In genomic region chr4:78312989-78313753, GRCh38 we compare ENCODE assay signal across 28 cellular contexts.
A peak's percentile ranks its signal among the peaks of the same experiment; 100 is the strongest.
DNase-seq lines count a peak whose midpoint lies in the region; ATAC-seq, FAIRE-seq and TF ChIP-seq lines count a peak whose summit lies in the region.
"Had no signal": no experiment of that assay in that cellular context is flagged by ENCODE, and none has a peak within 500 bp of the region (broad histone marks: within the 10 kb centered on the region; RNA-seq: fewer than 3 reads in every experiment).

No MANE protein-coding gene starts in this region.

- peaks cover 0 to 2% (median 0%) of the 10 kb centered on the region in 11 experiments; a peak in 1 of 22 replicates for H3K27me3 ChIP-seq in BLaER1 treated with 17β-estradiol and CSF1 and Interleukin-3, amounts not matched to agents 10 nM and 100 nM
- no peaks in the 10 kb centered on the region for H3K27me3 ChIP-seq in GM23248 (replicated peaks; ENCODE audit: insufficient read depth)
- no peaks in the 10 kb centered on the region for H3K27me3 ChIP-seq in endodermal cell (ENCODE audit: control insufficient read depth, insufficient read depth, low read length, poor library complexity, severe bottlenecking)
- H3K27me3 ChIP-seq: cardiac muscle cell, foreskin keratinocyte, hepatocyte, suprapubic skin, uterus had no signal

- H3K9me3 Mint-ChIP-seq in activated T-helper 17 cell treated with anti-CD3 and anti-CD28 coated beads, Interleukin-2, amount 50 U/mL, for 72 hours, result no peaks in the 10 kb centered on the region
- no peaks in the 10 kb centered on the region for H3K9me3 Mint-ChIP-seq in endodermal cell

- peak overlapping the region; percentile 0 to 68 (median 35); a peak in 15 of 22 replicates for H3K4me2 ChIP-seq in BLaER1 treated with 17β-estradiol and CSF1 and Interleukin-3, amounts not matched to agents 10 nM and 100 nM
- peak overlapping the region; percentile 65 for H3K4me2 ChIP-seq in GM23248 (ENCODE audit: unreplicated experiment)
- H3K4me2 ChIP-seq: hepatocyte had no signal

- peak; percentile 51 for DNase-seq in GM23248
- peak; percentile 30 for DNase-seq in fibroblast of peridontal ligament (ENCODE audit: extremely low read depth)
- no peak for DNase-seq in retina
- DNase-seq in GM19239 (ENCODE audit: insufficient read length, low spot score), result no peak
- no peak for DNase-seq in endodermal cell
- DNase-seq: activated CD4-positive, alpha-beta T cell treated with anti-CD3 and anti-CD28 coated beads for 1 hour; activated effector memory CD4-positive, alpha-beta T cell treated with anti-CD3 and anti-CD28 coated beads, Interleukin-2, amount 50 U/mL, for 16 hours; amniotic stem cell; CD4-positive, CD25-positive, alpha-beta regulatory T cell; dermis blood vessel endothelial cell; foreskin keratinocyte; left ventricle myocardium superior; NCI-H1092; NCI-H2029 treated with DMSO at 0.1 percent for 48 hours; NCI-H226; NCI-H748 treated with DMSO at 0.1 percent for 48 hours; nephron progenitor cell; PC-3; Right ventricle myocardium superior; SW 1271; uterus had no signal

- peaks cover 9% of the 10 kb centered on the region; the same call in 1 of the 2 replicates for H3F3A ChIP-seq in GM23248 (ENCODE audit: insufficient read depth)

- no peaks in the 10 kb centered on the region for H3K9me2 ChIP-seq in GM23248 (ENCODE audit: insufficient read depth)

- no peak for TF ChIP-seq CTCF in endodermal cell (conservative IDR thresholded peaks at IDR 0.05)

- H3K9ac ChIP-seq in BLaER1 treated with 17β-estradiol and CSF1 and Interleukin-3, amounts not matched to agents 10 nM and 100 nM, result no peak overlapping the region
- H3K9ac ChIP-seq in GM23248 (peak overlapping the region; percentile 53), endodermal cell (ENCODE audit: extremely low read depth, low read length, poor library complexity, severe bottlenecking) (no peak overlapping the region)

- H3K9me3 ChIP-seq in BLaER1 treated with 17β-estradiol and CSF1 and Interleukin-3, amounts not matched to agents 10 nM and 100 nM (replicated peaks in 1 of 11), result peaks cover 0 to 4% (median 0%) of the 10 kb centered on the region in 11 experiments; a peak in 3 of 22 replicates
- H3K9me3 ChIP-seq in GM23248 (ENCODE audit: low read depth), result no peaks in the 10 kb centered on the region
- no peaks in the 10 kb centered on the region for H3K9me3 ChIP-seq in endodermal cell (ENCODE audit: control insufficient read depth, low read length)
- H3K9me3 ChIP-seq: suprapubic skin, uterus had no signal

- no peak overlapping the region for H3K4me3 Mint-ChIP-seq in activated T-helper 17 cell treated with anti-CD3 and anti-CD28 coated beads, Interleukin-2, amount 50 U/mL, for 72 hours
- no peak overlapping the region for H3K4me3 Mint-ChIP-seq in endodermal cell
- H3K4me3 Mint-ChIP-seq: CD4-positive, CD25-positive, alpha-beta regulatory T cell; nephron progenitor cell had no signal

- peak; percentile 29 for ATAC-seq in activated T-helper 17 cell treated with anti-CD3 and anti-CD28 coated beads, Interleukin-2, amount 50 U/mL, for 72 hours (replicated peaks)
- ATAC-seq in esophagus mucosa, result no peak
- ATAC-seq: foreskin keratinocyte, left ventricle myocardium superior, PC-3 had no signal

- peaks cover 6 to 24% (median 18%) of the 10 kb centered on the region in 10 experiments; a peak in 16 of 20 replicates for H3K4me1 ChIP-seq in BLaER1 treated with 17β-estradiol and CSF1 and Interleukin-3, amounts not matched to agents 10 nM and 100 nM
- H3K4me1 ChIP-seq in GM23248 (ENCODE audit: insufficient read depth), result peaks cover 26% of the 10 kb centered on the region
- H3K4me1 ChIP-seq in endodermal cell (ENCODE audit: control insufficient read depth, insufficient read depth, low read length), result no peaks in the 10 kb centered on the region
- H3K4me1 ChIP-seq: foreskin keratinocyte, suprapubic skin, uterus had no signal

- no peaks in the 10 kb centered on the region for H3K4me1 Mint-ChIP-seq in activated T-helper 17 cell treated with anti-CD3 and anti-CD28 coated beads, Interleukin-2, amount 50 U/mL, for 72 hours
- peaks cover 10% of the 10 kb centered on the region for H3K4me1 Mint-ChIP-seq in endodermal cell
- H3K4me1 Mint-ChIP-seq: CD4-positive, CD25-positive, alpha-beta regulatory T cell had no signal

- peaks cover 37% of the 10 kb centered on the region for H3K27me3 Mint-ChIP-seq in activated T-helper 17 cell treated with anti-CD3 and anti-CD28 coated beads, Interleukin-2, amount 50 U/mL, for 72 hours
- H3K27me3 Mint-ChIP-seq in endodermal cell (ENCODE audit: insufficient read depth), result no peaks in the 10 kb centered on the region

- no peaks in the 10 kb centered on the region for H3K79me2 ChIP-seq in GM23248 (ENCODE audit: insufficient read depth)
- H3K79me2 ChIP-seq: hepatocyte had no signal

- H3K27ac Mint-ChIP-seq in activated T-helper 17 cell treated with anti-CD3 and anti-CD28 coated beads, Interleukin-2, amount 50 U/mL, for 72 hours, result no peak overlapping the region
- H3K27ac Mint-ChIP-seq in endodermal cell, result no peak overlapping the region
- H3K27ac Mint-ChIP-seq: CD4-positive, CD25-positive, alpha-beta regulatory T cell had no signal

- WGBS in GM23248 (ENCODE audit: low coverage in 1 of 2, low lambda C conversion rate in 2 of 2, missing lambda C conversion rate in 2 of 2), 2 experiments, result 48 to 72% methylated on average over 2 of the region's 2 CpGs
- 93 to 100% methylated on average over 2 of the region's 2 CpGs for WGBS in endodermal cell (ENCODE audit: insufficient coverage in 1 of 2, insufficient read length in 1 of 2), 2 experiments

- H2AFZ ChIP-seq in GM23248, result peak overlapping the region; percentile 63
- H2AFZ ChIP-seq: hepatocyte had no signal

- no peaks in the 10 kb centered on the region for H3K36me3 Mint-ChIP-seq in activated T-helper 17 cell treated with anti-CD3 and anti-CD28 coated beads, Interleukin-2, amount 50 U/mL, for 72 hours (ENCODE audit: low read depth)
- H3K36me3 Mint-ChIP-seq in endodermal cell (ENCODE audit: low read depth), result peaks cover 59% of the 10 kb centered on the region
- H3K36me3 Mint-ChIP-seq: CD4-positive, CD25-positive, alpha-beta regulatory T cell had no signal

- H3K36me3 ChIP-seq in BLaER1 treated with 17β-estradiol and CSF1 and Interleukin-3, amounts not matched to agents 10 nM and 100 nM, result no peaks in the 10 kb centered on the region
- H3K36me3 ChIP-seq in GM23248 (ENCODE audit: low read depth), result no peaks in the 10 kb centered on the region; the same call in 1 of the 2 replicates
- H3K36me3 ChIP-seq in endodermal cell (ENCODE audit: control insufficient read depth, insufficient read depth, low read length), result peaks cover 69% of the 10 kb centered on the region
- H3K36me3 ChIP-seq: cardiac muscle cell, suprapubic skin, uterus had no signal

- H4K20me1 ChIP-seq in BLaER1 treated with 17β-estradiol and CSF1 and Interleukin-3, amounts not matched to agents 10 nM and 100 nM, result no peaks in the 10 kb centered on the region
- no peaks in the 10 kb centered on the region for H4K20me1 ChIP-seq in GM23248 (ENCODE audit: insufficient read depth)

- H3K4me3 ChIP-seq in BLaER1 treated with 17β-estradiol and CSF1 and Interleukin-3, amounts not matched to agents 10 nM and 100 nM, result no peak overlapping the region
- H3K4me3 ChIP-seq in GM23248 (peak overlapping the region; percentile 49), endodermal cell (ENCODE audit: low read length) (no peak overlapping the region)
- H3K4me3 ChIP-seq: cardiac muscle cell, hepatocyte, suprapubic skin, uterus had no signal

- no peak for FAIRE-seq in GM19239 (lab: Jason Lieb, UNC)
- FAIRE-seq: endothelial cell of umbilical vein had no signal

- peak overlapping the region in 1 of 11 experiments; percentile 29; a peak in 2 of 22 replicates for H3K27ac ChIP-seq in BLaER1 treated with 17β-estradiol and CSF1 and Interleukin-3, amounts not matched to agents 10 nM and 100 nM
- H3K27ac ChIP-seq in GM23248 (peak overlapping the region; percentile 57), endodermal cell (ENCODE audit: low read depth, low read length) (no peak overlapping the region)
- H3K27ac ChIP-seq: cardiac muscle cell, foreskin keratinocyte, hepatocyte, suprapubic skin, uterus had no signal

- in situ Hi-C loops in GM23248 (cut with MboI), result no loop called here

Comparison
In these comparisons a context has a peak if more than half of its experiments do, and no peak if none do; other contexts are left out.
1. DNase-seq: peak in GM23248 (single experiment) and fibroblast of peridontal ligament (single experiment); none in retina (single experiment), GM19239 (single experiment) and endodermal cell (single experiment).